8 cellular contexts compared by ENCODE assay signal in genomic region chr9:113150670-113151591, GRCh38. TPM values are rescaled to one million over a fixed set of nuclear protein-coding genes. Genes with fewer than 3 reads are reported as not detected.
DNase-seq lines count a peak whose midpoint lies in the region; ATAC-seq, FAIRE-seq and TF ChIP-seq lines count a peak whose summit lies in the region.

A gene with protein sequence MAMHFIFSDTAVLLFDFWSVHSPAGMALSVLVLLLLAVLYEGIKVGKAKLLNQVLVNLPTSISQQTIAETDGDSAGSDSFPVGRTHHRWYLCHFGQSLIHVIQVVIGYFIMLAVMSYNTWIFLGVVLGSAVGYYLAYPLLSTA (plus strand): TSS chr9:113151007. CDS start chr9:113151075, 68 bp downstream.

- H3K9me3 ChIP-seq in HUES64 (ENCODE audit: insufficient read depth, low read depth, low read length) (no peaks in the 10 kb centered on the region), esophagus muscularis mucosa (no peaks in the 10 kb centered on the region), muscle layer of duodenum (ENCODE audit: control insufficient read depth in 1 of 2, low read length in 2 of 2) (no peaks in the 10 kb centered on the region)

- no peaks in the 10 kb centered on the region for H3K9me3 Mint-ChIP-seq in activated T-cell treated with anti-CD3 and anti-CD28 coated beads, Interleukin-2, amount 50 U/mL, for 4 hours

- no peak for TF ChIP-seq EP300 in esophagus muscularis mucosa (IDR thresholded peaks at IDR 0.05)

- no peak for FAIRE-seq in D721Med (lab: Jason Lieb, UNC)

- H3K27me3 ChIP-seq in HUES64 (ENCODE audit: insufficient read depth, low read length): peaks cover 17% of the 10 kb centered on the region
- no peaks in the 10 kb centered on the region for H3K27me3 ChIP-seq in esophagus muscularis mucosa
- H3K27me3 ChIP-seq in muscle layer of duodenum (ENCODE audit: low read depth, low read length): no peaks in the 10 kb centered on the region

- WGBS in HUES64: 1% methylated on average over 86 of the region's 87 CpGs
- 2% methylated on average over 12 of the region's 87 CpGs for WGBS in esophagus muscularis mucosa

- H3K27ac ChIP-seq in HUES64 (ENCODE audit: low read depth, low read length) (no peak within 1 kb of the TSS), esophagus muscularis mucosa (replicated peaks in 1 of 4) (peak within 1 kb of the TSS; percentile 82 to 86 (median 85)), muscle layer of duodenum (ENCODE audit: low read length) (peak within 1 kb of the TSS; percentile 62)

- H3K4me3 ChIP-seq in HUES64 (ENCODE audit: low read length) (peak within 1 kb of the TSS; percentile 87), esophagus muscularis mucosa (peak within 1 kb of the TSS; percentile 79 to 95 (median 88)), muscle layer of duodenum (ENCODE audit: low read depth in 1 of 2, low read length in 2 of 2) (peak within 1 kb of the TSS; percentile 72 to 89)

- peak; percentile 65 for DNase-seq in D721Med (ENCODE audit: insufficient read length, low spot score)
- peak; percentile 91 for DNase-seq in OCI-M1 (lab: John Stamatoyannopoulos, UW)
- peak; percentile 81 for DNase-seq in activated T-cell treated with anti-CD3 and anti-CD28 coated beads, Interleukin-2, amount 50 U/mL, for 4 hours
- DNase-seq in esophagus muscularis mucosa (ENCODE audit: extremely low spot score): peak; percentile 95
- peak; percentile 74 for DNase-seq in stimulated activated CD8-positive, alpha-beta memory T cell treated with anti-CD3 and anti-CD28 coated beads, Interleukin-7, amount 100 ng/mL, for 24 hours (ENCODE audit: low read depth)

- TF ChIP-seq CTCF in D721Med (IDR thresholded peaks at IDR 0.05; ENCODE audit: insufficient read depth, missing control alignments) (peak; percentile 33), esophagus muscularis mucosa (IDR thresholded peaks at IDR 0.05) (peak; percentile 11 to 45 (median 25))

- intact Hi-C loops in esophagus muscularis mucosa (cut with DNase I): loop anchor here (5.0 kb wide), 1 partner anchor 71 kb away; the partner anchor contains the start of genes FKBP15 and SLC31A1

- H3K27me3 Mint-ChIP-seq in activated T-cell treated with anti-CD3 and anti-CD28 coated beads, Interleukin-2, amount 50 U/mL, for 4 hours (ENCODE audit: low read depth): peaks cover 2% of the 10 kb centered on the region

- ATAC-seq in GM21423 (IDR thresholded peaks at IDR 0.05; ENCODE audit: unreplicated experiment): peak; percentile 93
- peak; percentile 97 for ATAC-seq in activated T-cell treated with anti-CD3 and anti-CD28 coated beads, Interleukin-2, amount 50 U/mL, for 4 hours

- peak within 1 kb of the TSS; percentile 27; the same call in 1 of the 2 replicates for H3K9ac ChIP-seq in HUES64 (ENCODE audit: low read depth, low read length)

- H3K36me3 Mint-ChIP-seq in activated T-cell treated with anti-CD3 and anti-CD28 coated beads, Interleukin-2, amount 50 U/mL, for 4 hours (ENCODE audit: insufficient read depth): no peaks in the 10 kb centered on the region

- H3K36me3 ChIP-seq in HUES64 (ENCODE audit: insufficient read depth, low read length) (no peaks in the 10 kb centered on the region), esophagus muscularis mucosa (no peaks in the 10 kb centered on the region), muscle layer of duodenum (ENCODE audit: control insufficient read depth in 1 of 2, insufficient read depth in 2 of 2, low read length in 2 of 2) (no peaks in the 10 kb centered on the region)

- peak within 1 kb of the TSS; percentile 84 for H3K4me3 Mint-ChIP-seq in activated T-cell treated with anti-CD3 and anti-CD28 coated beads, Interleukin-2, amount 50 U/mL, for 4 hours

- H3K4me1 Mint-ChIP-seq in activated T-cell treated with anti-CD3 and anti-CD28 coated beads, Interleukin-2, amount 50 U/mL, for 4 hours (ENCODE audit: low read depth): peaks cover 22% of the 10 kb centered on the region

- peak; percentile 42 for TF ChIP-seq POLR2A in esophagus muscularis mucosa (IDR thresholded peaks at IDR 0.05; ENCODE audit: low read depth)

- H3K4me1 ChIP-seq in HUES64 (ENCODE audit: insufficient read depth, low read length) (0 out of 2 replicates have a peak, but pooled peaks cover 4% of the 10 kb centered on the region), esophagus muscularis mucosa (peaks cover 35 to 52% (median 42%) of the 10 kb centered on the region in 4 donors), muscle layer of duodenum (ENCODE audit: control insufficient read depth in 1 of 2, insufficient read depth in 2 of 2, low read length in 2 of 2) (no peaks in the 10 kb centered on the region)

RNA-seq across cellular contexts. Expression of the gene that starts here (rescaled TPM):
- polyA plus RNA-seq in HUES64 (2013, experiment 1 of 2): 1.5 TPM
- 1.6 TPM for polyA plus RNA-seq in HUES64 (2013, experiment 2 of 2)
- 1 to 10 TPM; 3.2 to 3.5 (median 3.4) TPM for total RNA-seq in activated T-cell treated with anti-CD3 and anti-CD28 coated beads, Interleukin-2, amount 50 U/mL, for 4 hours
- 10 to 100 TPM; 11.6 to 19.4 (median 15.8) TPM for total RNA-seq in esophagus muscularis mucosa
